1 cellular context compared by ENCODE assay signal in genomic region chr11:68980776-68981065, GRCh38.
TF ChIP-seq lines count a peak whose summit lies in the region.

Gene MRGPRD (minus strand): TSS chr11:68980986. CDS start chr11:68980986, 0 bp downstream.

TF ChIP-seq in GM23338, 12 proteins besides CTCF, POLR2A, EP300 and RAD21 (continued from another document):
- TF ChIP-seq ZNF462 (CRISPR knock-in tag; IDR thresholded peaks at IDR 0.05) (no peak), ZNF331 (CRISPR knock-in tag; IDR thresholded peaks at IDR 0.05; ENCODE audit: low read depth) (no peak), NANOG (IDR thresholded peaks at IDR 0.05; ENCODE audit: borderline replicate concordance) (no peak), STAT1 (IDR thresholded peaks at IDR 0.05; ENCODE audit: unreplicated experiment) (no peak), REST (IDR thresholded peaks at IDR 0.05; ENCODE audit: unreplicated experiment) (no peak), ZNF114 (CRISPR knock-in tag; IDR thresholded peaks at IDR 0.05) (no peak)
